ENCODE assay signal across 2 cellular contexts in the genomic region with DNA sequence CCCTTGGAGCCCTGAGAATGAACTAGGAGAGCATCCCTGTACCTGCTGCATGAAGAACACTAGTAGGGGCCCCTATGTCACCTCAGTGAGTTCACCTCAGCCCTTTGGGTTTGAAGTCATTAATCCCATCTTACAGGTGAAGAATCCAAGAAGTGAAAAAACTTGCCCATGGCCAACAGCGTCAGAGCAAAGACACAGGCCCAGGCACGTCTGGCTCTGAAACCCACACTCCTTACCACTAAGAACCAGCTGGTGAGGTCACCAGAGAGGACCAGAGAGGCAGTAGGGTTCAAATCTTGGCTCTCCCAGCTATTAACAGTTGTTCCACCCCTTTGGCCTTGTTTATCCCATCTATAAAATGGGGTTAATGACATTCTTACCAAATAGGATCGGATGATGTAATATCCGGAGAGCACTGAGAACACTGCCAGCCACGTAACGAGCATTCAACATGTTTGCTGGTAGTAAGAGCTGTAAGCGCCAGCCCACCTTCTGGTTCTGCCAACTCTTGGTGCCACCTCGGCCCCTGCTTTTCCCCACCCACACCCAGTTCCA.
A peak's percentile ranks its signal among the peaks of the same experiment; 100 is the strongest.
TF ChIP-seq lines count a peak whose summit lies in the region.

No MANE protein-coding gene starts in this region.

TF ChIP-seq in H1, 55 proteins besides CTCF, POLR2A, EP300 and RAD21:
- TF ChIP-seq SP1 (IDR thresholded peaks at IDR 0.05; ENCODE audit: low read depth, low read length) (no peak), KDM1A (IDR thresholded peaks at IDR 0.05; ENCODE audit: borderline replicate concordance, low read length) (0 out of 2 replicates have a peak, but pooled peaks have one; percentile 33), SP2 (IDR thresholded peaks at IDR 0.05; ENCODE audit: low read length) (no peak)
TF ChIP-seq in H1: peak in this region for 1.

TF ChIP-seq in HepG2, 621 proteins besides CTCF, POLR2A, EP300 and RAD21:
- TF ChIP-seq ZNF629 (CRISPR knock-in tag; conservative IDR thresholded peaks at IDR 0.05) (peak; percentile 32; the same call in 1 of the 2 replicates), WIZ (CRISPR knock-in tag; IDR thresholded peaks at IDR 0.05) (no peak), ZNF615 (CRISPR knock-in tag; IDR thresholded peaks at IDR 0.05; ENCODE audit: borderline replicate concordance) (no peak), ZNF563 (CRISPR knock-in tag; IDR thresholded peaks at IDR 0.05) (no peak), ZNF292 (CRISPR knock-in tag; IDR thresholded peaks at IDR 0.05; ENCODE audit: borderline replicate concordance, low read depth) (no peak), MEF2D (CRISPR knock-in tag; IDR thresholded peaks at IDR 0.05) (no peak)
TF ChIP-seq in HepG2: peak in this region for 1.
